ENCODE assay signal across 9 cellular contexts in genomic region chr18:66616523-66616983, GRCh38. TPM values are rescaled to one million over a fixed set of nuclear protein-coding genes. Genes with fewer than 3 reads are reported as not detected.
DNase-seq lines count a peak whose midpoint lies in the region; ATAC-seq, FAIRE-seq and TF ChIP-seq lines count a peak whose summit lies in the region.
"Had no signal": no experiment of that assay in that cellular context is flagged by ENCODE, and none has a peak within 500 bp of the region (broad histone marks: within the 10 kb centered on the region; RNA-seq: fewer than 3 reads in every experiment).

No MANE protein-coding gene starts in this region.

- H3K27ac Mint-ChIP-seq in stimulated activated naive CD8-positive, alpha-beta T cell treated with anti-CD3 and anti-CD28 coated beads, Interleukin-15, amount 100 ng/mL, for 72 hours, result no peak overlapping the region

- DNase-seq in stimulated activated naive CD8-positive, alpha-beta T cell treated with anti-CD3 and anti-CD28 coated beads, Interleukin-15, amount 100 ng/mL, for 72 hours, result no peak
- no peak for DNase-seq in stimulated activated naive CD8-positive, alpha-beta T cell treated with anti-CD3 and anti-CD28 coated beads, Interleukin-15, Interleukin-2, amounts not matched to agents 100 U/mL and 50 U/mL, for 24 hours
- DNase-seq in KG1 (lab: John Stamatoyannopoulos, UW) (peak; percentile 20), cardiac fibroblast (ENCODE audit: low read depth in 2 of 2) (peak; percentile 16 to 35), small intestine (peak; percentile 3), tibial artery (no peak), amniotic stem cell (lab: John Stamatoyannopoulos, UW) (no peak), cardiac septum (ENCODE audit: low spot score) (no peak)

- peaks cover 2 to 5% of the 10 kb centered on the region in 2 donors for H3K9me3 Mint-ChIP-seq in stimulated activated naive CD8-positive, alpha-beta T cell treated with anti-CD3 and anti-CD28 coated beads, Interleukin-15, amount 100 ng/mL, for 72 hours

- H3K36me3 ChIP-seq in small intestine (ENCODE audit: control insufficient read depth in 2 of 2, insufficient read depth in 2 of 2, low read length in 2 of 2) (no peaks in the 10 kb centered on the region), tibial artery (no peaks in the 10 kb centered on the region)

- no peaks in the 10 kb centered on the region for H3K4me1 Mint-ChIP-seq in stimulated activated naive CD8-positive, alpha-beta T cell treated with anti-CD3 and anti-CD28 coated beads, Interleukin-15, amount 100 ng/mL, for 72 hours

- no peaks in the 10 kb centered on the region for H3K4me1 ChIP-seq in small intestine (ENCODE audit: control insufficient read depth in 2 of 2, insufficient read depth in 1 of 2, low read depth in 1 of 2, low read length in 1 of 2)
- no peaks in the 10 kb centered on the region for H3K4me1 ChIP-seq in tibial artery

- H3K27me3 Mint-ChIP-seq in stimulated activated naive CD8-positive, alpha-beta T cell treated with anti-CD3 and anti-CD28 coated beads, Interleukin-15, amount 100 ng/mL, for 72 hours, result no peaks in the 10 kb centered on the region

- no peak overlapping the region for H3K4me3 Mint-ChIP-seq in stimulated activated naive CD8-positive, alpha-beta T cell treated with anti-CD3 and anti-CD28 coated beads, Interleukin-15, amount 100 ng/mL, for 72 hours

- H3K9me3 ChIP-seq in small intestine (ENCODE audit: control insufficient read depth, low read depth) (no peaks in the 10 kb centered on the region), tibial artery (no peaks in the 10 kb centered on the region)

- FAIRE-seq in small intestine (lab: Jason Lieb, UNC), result no peak
- FAIRE-seq: islet of Langerhans had no signal

- peak; percentile 42 for ATAC-seq in stimulated activated naive CD8-positive, alpha-beta T cell treated with anti-CD3 and anti-CD28 coated beads, Interleukin-15, amount 100 ng/mL, for 72 hours
- ATAC-seq in stimulated activated naive CD8-positive, alpha-beta T cell treated with anti-CD3 and anti-CD28 coated beads, Interleukin-15, Interleukin-2, amounts not matched to agents 100 U/mL and 50 U/mL, for 24 hours, result no peak

- H3K27ac ChIP-seq in small intestine (ENCODE audit: low read depth in 1 of 2, low read length in 1 of 2), result no peak overlapping the region
- no peak overlapping the region for H3K27ac ChIP-seq in tibial artery

- WGBS in small intestine, 3 donors, result 39 to 70% (median 51%) methylated on average over 4 of the region's 4 CpGs

- TF ChIP-seq CTCF in cardiac fibroblast (IDR thresholded peaks at IDR 0.05; ENCODE audit: low read depth, low read length) (peak; percentile 52), tibial artery (IDR thresholded peaks at IDR 0.05) (no peak)

- no peak overlapping the region for H3K4me3 ChIP-seq in cardiac fibroblast (replicated peaks in 1 of 2; ENCODE audit: low read depth in 2 of 2, low read length in 2 of 2)
- H3K4me3 ChIP-seq in small intestine (ENCODE audit: low read depth in 1 of 2, low read length in 2 of 2), result no peak overlapping the region
- no peak overlapping the region for H3K4me3 ChIP-seq in tibial artery

- H3K27me3 ChIP-seq in small intestine (ENCODE audit: control insufficient read depth in 2 of 2, insufficient read depth in 2 of 2, low read length in 2 of 2), result no peaks in the 10 kb centered on the region
- no peaks in the 10 kb centered on the region for H3K27me3 ChIP-seq in tibial artery

- intact Hi-C loops in tibial artery (cut with DNase I; ENCODE audit: low total_unique reads), result no loop called here
- intact Hi-C loops in cardiac septum (cut with DNase I), result no loop called here

RNA-seq across cellular contexts. Expression of gene CDH19, which starts 12.7 kb away (rescaled TPM):
- polyA plus RNA-seq in small intestine, result 1 to 10 TPM in 1 of 3 donors, under 1 TPM in 1, not detected in 1; 0.27 to 3.0 TPM
- total RNA-seq in cardiac septum, result 14.8 TPM

Comparison
In these comparisons a context has a peak if more than half of its experiments do, and no peak if none do; other contexts are left out.
1. DNase-seq: peak in KG1 (single experiment), cardiac fibroblast (2 of 2) and small intestine (single experiment); none in stimulated activated naive CD8-positive, alpha-beta T cell treated with anti-CD3 and anti-CD28 coated beads, Interleukin-15, amount 100 ng/mL, for 72 hours (0 of 2), stimulated activated naive CD8-positive, alpha-beta T cell treated with anti-CD3 and anti-CD28 coated beads, Interleukin-15, Interleukin-2, amounts not matched to agents 100 U/mL and 50 U/mL, for 24 hours (single experiment), tibial artery (0 of 2), amniotic stem cell (single experiment) and cardiac septum (single experiment).